Comparison of ENCODE assay signal across 20 cellular contexts in genomic region chr11:329886-330253, GRCh38. TPM values are rescaled to one million over a fixed set of nuclear protein-coding genes. Genes with fewer than 3 reads are reported as not detected.
A peak's percentile ranks its signal among the peaks of the same experiment; 100 is the strongest.
DNase-seq lines count a peak whose midpoint lies in the region; ATAC-seq and TF ChIP-seq lines count a peak whose summit lies in the region.
"Had no signal": no experiment of that assay in that cellular context is flagged by ENCODE, and none has a peak within 500 bp of the region (broad histone marks: within the 10 kb centered on the region; RNA-seq: fewer than 3 reads in every experiment).

No MANE protein-coding gene starts in this region.

- POLR2A ChIA-PET in activated CD4-positive, alpha-beta memory T cell treated with anti-CD3 and anti-CD28 coated beads for 36 hours (lab: Charles Lee): interaction anchor here (0.9 to 2.5 kb wide), 2 partner anchors 13 to 26 kb away, joined by 3 to 12 read pairs; no protein-coding TSS in a partner anchor

- WGBS in thymus: 96% methylated on average over 2 of the region's 2 CpGs
- 100% methylated on average over 2 of the region's 2 CpGs for WGBS in mesenchymal stem cell

- H3K36me3 Mint-ChIP-seq in activated naive CD4-positive, alpha-beta T cell treated with anti-CD3 and anti-CD28 coated beads for 36 hours (ENCODE audit: low read depth): no peaks in the 10 kb centered on the region
- no peaks in the 10 kb centered on the region for H3K36me3 Mint-ChIP-seq in activated CD4-positive, alpha-beta memory T cell treated with anti-CD3 and anti-CD28 coated beads for 36 hours
- H3K36me3 Mint-ChIP-seq in immature natural killer cell: peaks cover 0 to 7% (median 0%) of the 10 kb centered on the region in 3 donors

- no peak overlapping the region for H3K14ac ChIP-seq in mesenchymal stem cell (ENCODE audit: low read length in 2 of 2)

- H4K91ac ChIP-seq in mesenchymal stem cell (ENCODE audit: low read length): no peak overlapping the region

- no peak for ATAC-seq in omental fat pad (ENCODE audit: low FRiP score)
- ATAC-seq: gastrocnemius medialis, PC-3 had no signal

- TF ChIP-seq CTCF in omental fat pad (IDR thresholded peaks at IDR 0.05): no peak

- H2BK120ac ChIP-seq in mesenchymal stem cell (ENCODE audit: low read depth, low read length): no peak overlapping the region

- CTCF ChIA-PET in activated naive CD4-positive, alpha-beta T cell treated with anti-CD3 and anti-CD28 coated beads for 36 hours (lab: Charles Lee): interaction anchor here (1.0 to 2.4 kb wide), 4 partner anchors 13 to 189 kb away, joined by 3 to 13 read pairs (median 6); no protein-coding TSS in a partner anchor
- CTCF ChIA-PET in activated CD4-positive, alpha-beta memory T cell treated with anti-CD3 and anti-CD28 coated beads for 36 hours (lab: Charles Lee): interaction anchor here (1.0 to 1.8 kb wide), 4 partner anchors 10 to 92 kb away, joined by 3 to 6 read pairs (median 4); no protein-coding TSS in a partner anchor

- H3K4me1 ChIP-seq in thymus (ENCODE audit: control insufficient read depth, insufficient read depth, low read length): peaks cover 48% of the 10 kb centered on the region
- H3K4me1 ChIP-seq in mesenchymal stem cell (ENCODE audit: control insufficient read depth, insufficient read depth, low read depth, low read length): peaks cover 26% of the 10 kb centered on the region

- peak overlapping the region; percentile 72 for H3K27ac Mint-ChIP-seq in activated naive CD4-positive, alpha-beta T cell treated with anti-CD3 and anti-CD28 coated beads for 36 hours
- peak overlapping the region; percentile 77 for H3K27ac Mint-ChIP-seq in activated CD4-positive, alpha-beta memory T cell treated with anti-CD3 and anti-CD28 coated beads for 36 hours
- peak overlapping the region; percentile 84 to 95 (median 90) for H3K27ac Mint-ChIP-seq in immature natural killer cell

- H3K27me3 ChIP-seq in thymus (ENCODE audit: control insufficient read depth, insufficient read depth) (no peaks in the 10 kb centered on the region), mesenchymal stem cell (ENCODE audit: control insufficient read depth in 1 of 2, insufficient read depth in 1 of 2, low read length in 2 of 2) (no peaks in the 10 kb centered on the region)

- H2BK12ac ChIP-seq in mesenchymal stem cell (ENCODE audit: low read length in 2 of 2): peak overlapping the region in 1 of 2 experiments; percentile 72

- no peak overlapping the region for H3K9ac ChIP-seq in mesenchymal stem cell (ENCODE audit: low read length)
- H3K9ac ChIP-seq: KMS-11 had no signal

- no peak overlapping the region for H2AK5ac ChIP-seq in mesenchymal stem cell (ENCODE audit: low read length, severe bottlenecking)

- no peak overlapping the region for H3K4me2 ChIP-seq in mesenchymal stem cell (ENCODE audit: low read length, poor library complexity, severe bottlenecking)

- no peak overlapping the region for H3K4ac ChIP-seq in mesenchymal stem cell (ENCODE audit: low read depth in 1 of 2, low read length in 2 of 2)

- H3K36me3 ChIP-seq in thymus (ENCODE audit: control insufficient read depth, insufficient read depth) (no peaks in the 10 kb centered on the region), mesenchymal stem cell (ENCODE audit: control insufficient read depth in 1 of 2, insufficient read depth in 2 of 2, low read depth in 1 of 2, low read length in 2 of 2) (no peaks in the 10 kb centered on the region)
- H3K36me3 ChIP-seq: gastrocnemius medialis had no signal

- peak overlapping the region; percentile 69 for H3K4me3 Mint-ChIP-seq in activated naive CD4-positive, alpha-beta T cell treated with anti-CD3 and anti-CD28 coated beads for 36 hours
- peak overlapping the region; percentile 49 for H3K4me3 Mint-ChIP-seq in activated CD4-positive, alpha-beta memory T cell treated with anti-CD3 and anti-CD28 coated beads for 36 hours
- H3K4me3 Mint-ChIP-seq in immature natural killer cell: peak overlapping the region; percentile 28 to 88 (median 84)

- H3K9me3 ChIP-seq in thymus (ENCODE audit: control insufficient read depth) (no peaks in the 10 kb centered on the region), mesenchymal stem cell (ENCODE audit: control insufficient read depth, low read length) (no peaks in the 10 kb centered on the region)
- H3K9me3 ChIP-seq: gastrocnemius medialis had no signal

- DNase-seq in activated naive CD4-positive, alpha-beta T cell treated with anti-CD3 and anti-CD28 coated beads for 36 hours: no peak
- no peak for DNase-seq in activated naive CD4-positive, alpha-beta T cell treated with anti-CD3 and anti-CD28 coated beads, Interleukin-2, amount 50 U/mL, for 16 hours
- DNase-seq in activated CD4-positive, alpha-beta memory T cell treated with anti-CD3 and anti-CD28 coated beads for 36 hours: no peak
- DNase-seq in immature natural killer cell (no peak), T1000 (lab: John Stamatoyannopoulos, UW) (no peak), mesenchymal stem cell (no peak), omental fat pad (ENCODE audit: low spot score) (no peak)
- DNase-seq: caudate nucleus, DMS53, gastrocnemius medialis, HCEC 1CT, NCI-H1436, NCI-H446 treated with DMSO at 0.1 percent for 48 hours had no signal

- no peak overlapping the region for H4K8ac ChIP-seq in mesenchymal stem cell (ENCODE audit: low read length)

- intact Hi-C loops in activated naive CD4-positive, alpha-beta T cell treated with anti-CD3 and anti-CD28 coated beads for 36 hours (cut with micrococcal nuclease): loop anchor here (1.0 kb wide), 1 partner anchor 25 kb away; no protein-coding TSS in a partner anchor
- intact Hi-C loops in activated CD4-positive, alpha-beta memory T cell treated with anti-CD3 and anti-CD28 coated beads for 36 hours (cut with micrococcal nuclease): no loop called here

- no peaks in the 10 kb centered on the region for H3K27me3 Mint-ChIP-seq in activated naive CD4-positive, alpha-beta T cell treated with anti-CD3 and anti-CD28 coated beads for 36 hours (ENCODE audit: low read depth)
- H3K27me3 Mint-ChIP-seq in activated CD4-positive, alpha-beta memory T cell treated with anti-CD3 and anti-CD28 coated beads for 36 hours: no peaks in the 10 kb centered on the region
- peaks cover 11 to 20% (median 16%) of the 10 kb centered on the region in 3 donors for H3K27me3 Mint-ChIP-seq in immature natural killer cell (ENCODE audit: low read depth in 3 of 3)

- H2AFZ ChIP-seq in mesenchymal stem cell (ENCODE audit: low read depth, low read length): no peak overlapping the region

- H3K18ac ChIP-seq in mesenchymal stem cell (ENCODE audit: low read depth in 1 of 2, low read length in 2 of 2): no peak overlapping the region

- peak overlapping the region; percentile 43 for H3K27ac ChIP-seq in thymus (ENCODE audit: low read depth)
- H3K27ac ChIP-seq in mesenchymal stem cell (ENCODE audit: low read length, poor library complexity, severe bottlenecking): no peak overlapping the region
- H3K27ac ChIP-seq: gastrocnemius medialis, KMS-11 had no signal

- no peaks in the 10 kb centered on the region for H3K9me3 Mint-ChIP-seq in activated naive CD4-positive, alpha-beta T cell treated with anti-CD3 and anti-CD28 coated beads for 36 hours
- H3K9me3 Mint-ChIP-seq in activated CD4-positive, alpha-beta memory T cell treated with anti-CD3 and anti-CD28 coated beads for 36 hours: peaks cover 5% of the 10 kb centered on the region
- peaks cover 0 to 2% (median 0%) of the 10 kb centered on the region in 6 donors for H3K9me3 Mint-ChIP-seq in immature natural killer cell

- H3K23ac ChIP-seq in mesenchymal stem cell (ENCODE audit: low read length in 2 of 2): no peak overlapping the region

- no peak overlapping the region for H2BK5ac ChIP-seq in mesenchymal stem cell (ENCODE audit: low read depth, low read length, poor library complexity, severe bottlenecking)

- H3K4me3 ChIP-seq in thymus (ENCODE audit: low read length) (no peak overlapping the region), mesenchymal stem cell (ENCODE audit: insufficient read depth in 1 of 2, low read depth in 1 of 2, low read length in 2 of 2) (no peak overlapping the region)
- H3K4me3 ChIP-seq: gastrocnemius medialis had no signal

- H2BK15ac ChIP-seq in mesenchymal stem cell (ENCODE audit: low read depth, poor library complexity, severe bottlenecking): no peak overlapping the region

- H3K4me1 Mint-ChIP-seq in activated naive CD4-positive, alpha-beta T cell treated with anti-CD3 and anti-CD28 coated beads for 36 hours (ENCODE audit: low read depth): peaks cover 60% of the 10 kb centered on the region
- peaks cover 61% of the 10 kb centered on the region for H3K4me1 Mint-ChIP-seq in activated CD4-positive, alpha-beta memory T cell treated with anti-CD3 and anti-CD28 coated beads for 36 hours (ENCODE audit: low read depth)
- peaks cover 87 to 95% of the 10 kb centered on the region in 2 donors for H3K4me1 Mint-ChIP-seq in immature natural killer cell

- H3K79me1 ChIP-seq in mesenchymal stem cell (replicated peaks; ENCODE audit: low read length, poor library complexity, severe bottlenecking): peaks cover 2% of the 10 kb centered on the region

RNA-seq across cellular contexts. Expression of gene IFITM3, which starts 9.2 kb away (rescaled TPM):
- total RNA-seq in activated naive CD4-positive, alpha-beta T cell treated with anti-CD3 and anti-CD28 coated beads for 36 hours: 10 to 100 TPM; 54.5 to 56.6 TPM
- total RNA-seq in activated CD4-positive, alpha-beta memory T cell treated with anti-CD3 and anti-CD28 coated beads for 36 hours: 10 to 100 TPM; 25.6 TPM
- polyA plus RNA-seq in immature natural killer cell: 100 to 1,000 TPM; 138 to 675 (median 423) TPM
- 636 TPM for polyA plus RNA-seq in thymus
- 2,969 TPM for polyA plus RNA-seq in mesenchymal stem cell (2013, experiment 1 of 2)
- polyA plus RNA-seq in mesenchymal stem cell (2013, experiment 2 of 2): 2,910 TPM
- 100 to 1,000 TPM; 340 to 466 (median 398) TPM for total RNA-seq in omental fat pad

RNA-seq across cellular contexts. Expression of gene IFITM1, which starts 16.0 kb away (rescaled TPM):
- total RNA-seq in activated naive CD4-positive, alpha-beta T cell treated with anti-CD3 and anti-CD28 coated beads for 36 hours: 100 to 1,000 TPM; 359 to 378 TPM
- total RNA-seq in activated CD4-positive, alpha-beta memory T cell treated with anti-CD3 and anti-CD28 coated beads for 36 hours: 100 to 1,000 TPM; 195 to 200 TPM
- polyA plus RNA-seq in immature natural killer cell (1,000 to 10,000 TPM; 2,792 to 4,533 (median 3,562) TPM), thymus (463 TPM)
- 395 TPM for polyA plus RNA-seq in mesenchymal stem cell (2013, experiment 1 of 2)
- 368 TPM for polyA plus RNA-seq in mesenchymal stem cell (2013, experiment 2 of 2)
- 100 to 1,000 TPM; 224 to 389 (median 247) TPM for total RNA-seq in omental fat pad

RNA-seq across cellular contexts. Expression of gene IFITM2, which starts 22.3 kb away (rescaled TPM):
- 100 to 1,000 TPM; 760 to 802 TPM for total RNA-seq in activated naive CD4-positive, alpha-beta T cell treated with anti-CD3 and anti-CD28 coated beads for 36 hours
- 100 to 1,000 TPM; 525 to 561 TPM for total RNA-seq in activated CD4-positive, alpha-beta memory T cell treated with anti-CD3 and anti-CD28 coated beads for 36 hours
- polyA plus RNA-seq in immature natural killer cell (1,000 to 10,000 TPM; 4,348 to 7,867 (median 6,958) TPM), thymus (467 TPM)
- 1,548 TPM for polyA plus RNA-seq in mesenchymal stem cell (2013, experiment 1 of 2)
- 1,588 TPM for polyA plus RNA-seq in mesenchymal stem cell (2013, experiment 2 of 2)
- total RNA-seq in omental fat pad: 100 to 1,000 TPM; 266 to 442 (median 382) TPM

RNA-seq across cellular contexts. Expression of gene IFITM5, which starts 30.5 kb away (rescaled TPM):
- total RNA-seq in activated naive CD4-positive, alpha-beta T cell treated with anti-CD3 and anti-CD28 coated beads for 36 hours: not detected
- total RNA-seq in activated CD4-positive, alpha-beta memory T cell treated with anti-CD3 and anti-CD28 coated beads for 36 hours: not detected
- not detected for polyA plus RNA-seq in immature natural killer cell
- 0.25 TPM for polyA plus RNA-seq in thymus
- polyA plus RNA-seq in mesenchymal stem cell (2013, experiment 1 of 2): not detected
- not detected for polyA plus RNA-seq in mesenchymal stem cell (2013, experiment 2 of 2)
- total RNA-seq in omental fat pad: not detected
- total RNA-seq: endothelial cell of umbilical vein, gastrocnemius medialis, lung microvascular endothelial cell, osteocyte, PC-3, skeletal muscle tissue had no signal
- polyA plus RNA-seq: endothelial cell of umbilical vein had no signal

RNA-seq across cellular contexts. Expression of gene B4GALNT4, which starts 39.4 kb away (rescaled TPM):
- total RNA-seq in activated naive CD4-positive, alpha-beta T cell treated with anti-CD3 and anti-CD28 coated beads for 36 hours: 1 to 10 TPM; 4.1 to 5.2 TPM
- 1 to 10 TPM; 2.1 to 4.0 TPM for total RNA-seq in activated CD4-positive, alpha-beta memory T cell treated with anti-CD3 and anti-CD28 coated beads for 36 hours
- under 1 TPM in 1 of 3 donors, not detected in 2; 0.53 TPM for polyA plus RNA-seq in immature natural killer cell
- polyA plus RNA-seq in thymus: 6.1 TPM
- 17.0 TPM for polyA plus RNA-seq in mesenchymal stem cell (2013, experiment 1 of 2)
- 15.3 TPM for polyA plus RNA-seq in mesenchymal stem cell (2013, experiment 2 of 2)
- 1 to 10 TPM; 1.4 to 4.1 (median 2.5) TPM for total RNA-seq in omental fat pad
- total RNA-seq: gastrocnemius medialis had no signal

Comparison
In these comparisons a context has a peak if more than half of its experiments do, and no peak if none do; other contexts are left out.
1. RNA of gene IFITM3, which starts 9.2 kb away (total RNA-seq): 340 to 466 TPM in omental fat pad; 54.5 to 56.6 TPM in activated naive CD4-positive, alpha-beta T cell treated with anti-CD3 and anti-CD28 coated beads for 36 hours and 25.6 TPM in activated CD4-positive, alpha-beta memory T cell treated with anti-CD3 and anti-CD28 coated beads for 36 hours; every median in the first group is over 4 times any median in the second.
2. Peak in every context shown above with its lines, with median percentiles within 50 percentile points of each other: H3K27ac Mint-ChIP-seq and H3K4me3 Mint-ChIP-seq.